1 cellular context compared by ENCODE assay signal in the genomic region with DNA sequence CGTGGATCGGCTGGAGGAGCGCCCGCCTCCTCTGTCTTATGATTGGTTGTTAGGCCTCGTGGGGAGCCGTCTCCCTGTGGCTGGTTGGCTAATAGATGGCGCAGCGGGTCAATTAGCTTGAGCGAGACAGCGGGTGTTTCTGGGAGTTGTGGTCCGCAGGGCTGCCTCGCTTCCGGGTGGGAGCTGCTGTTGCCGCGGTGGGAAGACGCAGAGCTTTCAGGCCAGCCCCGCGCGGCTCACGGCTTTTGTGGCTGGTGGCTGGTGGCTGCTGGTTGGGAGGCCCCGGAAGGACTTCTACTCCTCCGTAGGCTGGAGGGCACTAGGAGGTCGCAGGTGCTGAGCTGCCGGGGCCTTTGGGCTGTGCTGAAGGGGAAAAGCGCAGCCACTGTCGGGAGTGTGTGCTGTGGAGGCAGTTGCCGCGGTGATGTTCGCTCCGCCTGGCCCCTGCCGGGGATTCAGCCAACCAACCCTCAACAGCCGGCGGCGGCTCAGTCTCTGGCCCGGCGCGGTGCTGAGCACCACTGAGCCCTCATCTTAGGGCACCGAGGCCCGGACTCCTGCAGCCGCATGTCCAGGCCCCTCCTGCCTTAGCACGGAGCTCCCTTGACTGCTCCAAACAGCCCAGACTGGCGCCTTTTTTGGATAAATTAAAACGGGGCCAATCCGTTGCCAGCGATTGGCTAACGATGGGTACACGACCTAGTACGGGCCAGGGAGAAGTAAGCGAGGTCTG.
TF ChIP-seq lines count a peak whose summit lies in the region.

No MANE protein-coding gene starts in this region.

TF ChIP-seq in HepG2, 621 proteins besides CTCF, POLR2A, EP300 and RAD21 (continued from another document and continues in another):
- TF ChIP-seq ZNF430 (CRISPR knock-in tag; IDR thresholded peaks at IDR 0.05) (peak; percentile 46; the same call in 1 of the 2 replicates), SATB2 (CRISPR knock-in tag; IDR thresholded peaks at IDR 0.05) (peak; percentile 83; the same call in 1 of the 2 replicates), ATF5 (CRISPR knock-in tag; IDR thresholded peaks at IDR 0.05; ENCODE audit: low read depth) (no peak), ZNF235 (CRISPR knock-in tag; IDR thresholded peaks at IDR 0.05; ENCODE audit: borderline replicate concordance) (peak; percentile 73; the same call in 1 of the 2 replicates), EED (CRISPR knock-in tag; IDR thresholded peaks at IDR 0.05) (0 out of 2 replicates have a peak, but pooled peaks have one; percentile 42), ZNF776 (CRISPR knock-in tag; IDR thresholded peaks at IDR 0.05) (0 out of 2 replicates have a peak, but pooled peaks have one; percentile 33), ZNF317 (CRISPR knock-in tag; IDR thresholded peaks at IDR 0.05) (peak; percentile 74; the same call in 1 of the 2 replicates), NFYB (CRISPR knock-in tag; IDR thresholded peaks at IDR 0.05) (peak; percentile 96), ZFP41 (CRISPR knock-in tag; IDR thresholded peaks at IDR 0.05; ENCODE audit: borderline replicate concordance) (no peak), KDM5B (CRISPR knock-in tag; IDR thresholded peaks at IDR 0.05; ENCODE audit: borderline replicate concordance) (peak; percentile 71; the same call in 1 of the 2 replicates), SP2 (CRISPR knock-in tag; IDR thresholded peaks at IDR 0.05) (peak; percentile 94), GABPA (IDR thresholded peaks at IDR 0.05; ENCODE audit: low read depth, low read length) (peak; percentile 54), GABPA (CRISPR knock-in tag; IDR thresholded peaks at IDR 0.05; ENCODE audit: low read depth) (peak; percentile 86), GABPB1 (CRISPR knock-in tag; IDR thresholded peaks at IDR 0.05) (peak; percentile 89), SUZ12 (IDR thresholded peaks at IDR 0.05; ENCODE audit: low read depth, low read length) (peak; percentile 61), ZNF292 (CRISPR knock-in tag; IDR thresholded peaks at IDR 0.05; ENCODE audit: borderline replicate concordance, low read depth) (peak; percentile 68; the same call in 1 of the 2 replicates), ZNF749 (CRISPR knock-in tag; IDR thresholded peaks at IDR 0.05; ENCODE audit: borderline replicate concordance) (no peak), CREM (IDR thresholded peaks at IDR 0.05) (peak; percentile 87), CREM (CRISPR knock-in tag; IDR thresholded peaks at IDR 0.05) (no peak), HOXD1 (CRISPR knock-in tag; IDR thresholded peaks at IDR 0.05) (0 out of 2 replicates have a peak, but pooled peaks have one; percentile 48), ZNF20 (CRISPR knock-in tag; IDR thresholded peaks at IDR 0.05) (0 out of 2 replicates have a peak, but pooled peaks have one; percentile 72), SIN3A (IDR thresholded peaks at IDR 0.05; ENCODE audit: borderline replicate concordance, low read depth, low read length) (peak; percentile 78; the same call in 1 of the 2 replicates), SCMH1 (CRISPR knock-in tag; IDR thresholded peaks at IDR 0.05; ENCODE audit: borderline replicate concordance) (no peak), PRDM15 (CRISPR knock-in tag; IDR thresholded peaks at IDR 0.05) (peak; percentile 29; the same call in 1 of the 2 replicates), ZNF775 (CRISPR knock-in tag; IDR thresholded peaks at IDR 0.05; ENCODE audit: borderline replicate concordance) (0 out of 2 replicates have a peak, but pooled peaks have one; percentile 7), ZNF543 (CRISPR knock-in tag; IDR thresholded peaks at IDR 0.05) (peak; percentile 60), RNF2 (conservative IDR thresholded peaks at IDR 0.05; ENCODE audit: low read depth) (0 out of 2 replicates have a peak, but pooled peaks have one; percentile 53), NFYC (CRISPR knock-in tag; IDR thresholded peaks at IDR 0.05) (peak; percentile 94), MEIS2 (CRISPR knock-in tag; IDR thresholded peaks at IDR 0.05) (peak; percentile 50; the same call in 1 of the 2 replicates), ZMAT3 (CRISPR knock-in tag; conservative IDR thresholded peaks at IDR 0.05) (0 out of 2 replicates have a peak, but pooled peaks have one; percentile 35), POLR2AphosphoS5 (IDR thresholded peaks at IDR 0.05; ENCODE audit: low read depth, low read length) (peak; percentile 70), MIER3 (CRISPR knock-in tag; IDR thresholded peaks at IDR 0.05; ENCODE audit: borderline replicate concordance) (0 out of 2 replicates have a peak, but pooled peaks have one; percentile 10), KDM5A (IDR thresholded peaks at IDR 0.05; ENCODE audit: borderline replicate concordance, low read length) (peak; percentile 10; the same call in 1 of the 2 replicates), HCFC1 (IDR thresholded peaks at IDR 0.05; ENCODE audit: low read depth, low read length) (peak; percentile 85), HNF1B (CRISPR knock-in tag; IDR thresholded peaks at IDR 0.05) (0 out of 2 replicates have a peak, but pooled peaks have one; percentile 5), ZNF549 (CRISPR knock-in tag; IDR thresholded peaks at IDR 0.05) (no peak), ZNF605 (CRISPR knock-in tag; IDR thresholded peaks at IDR 0.05) (0 out of 2 replicates have a peak, but pooled peaks have one; percentile 71), BHLHE40 (IDR thresholded peaks at IDR 0.05; ENCODE audit: low read length) (peak; percentile 10; the same call in 1 of the 2 replicates), KDM2A (CRISPR knock-in tag; IDR thresholded peaks at IDR 0.05; ENCODE audit: borderline replicate concordance, low read depth) (peak; percentile 34), NR3C1 (CRISPR knock-in tag; IDR thresholded peaks at IDR 0.05) (no peak), HES4 (CRISPR knock-in tag; IDR thresholded peaks at IDR 0.05; ENCODE audit: borderline replicate concordance) (0 out of 2 replicates have a peak, but pooled peaks have one; percentile 31), ZNF768 (CRISPR knock-in tag; IDR thresholded peaks at IDR 0.05) (peak; percentile 15; the same call in 1 of the 2 replicates), POLR2G (IDR thresholded peaks at IDR 0.05; ENCODE audit: low read depth, low read length) (peak; percentile 66; the same call in 1 of the 2 replicates), HDAC1 (CRISPR knock-in tag; IDR thresholded peaks at IDR 0.05) (peak; percentile 21; the same call in 1 of the 2 replicates), TCF12 (IDR thresholded peaks at IDR 0.05) (no peak), TCF12 (CRISPR knock-in tag; IDR thresholded peaks at IDR 0.05) (peak; percentile 75; the same call in 1 of the 2 replicates), ZNF280B (CRISPR knock-in tag; IDR thresholded peaks at IDR 0.05; ENCODE audit: borderline replicate concordance) (0 out of 2 replicates have a peak, but pooled peaks have one; percentile 32), ZNF761 (CRISPR knock-in tag; conservative IDR thresholded peaks at IDR 0.05) (no peak; the same call in 1 of the 2 replicates), STAG1 (CRISPR knock-in tag; IDR thresholded peaks at IDR 0.05) (no peak), NKX3-1 (CRISPR knock-in tag; IDR thresholded peaks at IDR 0.05) (peak; percentile 70; the same call in 1 of the 2 replicates), KLF15 (CRISPR knock-in tag; IDR thresholded peaks at IDR 0.05; ENCODE audit: borderline replicate concordance) (peak; percentile 35; the same call in 1 of the 2 replicates), ZNF468 (CRISPR knock-in tag; IDR thresholded peaks at IDR 0.05) (no peak), AGO2 (optimal IDR thresholded peaks at IDR 0.05; ENCODE audit: low read depth, low read length) (peak; percentile 71), NR2C2 (CRISPR knock-in tag; IDR thresholded peaks at IDR 0.05; ENCODE audit: borderline replicate concordance) (peak; percentile 82), ESRRA (CRISPR knock-in tag; IDR thresholded peaks at IDR 0.05; ENCODE audit: low read depth) (no peak)
- TF ChIP-seq, protein P1, sequence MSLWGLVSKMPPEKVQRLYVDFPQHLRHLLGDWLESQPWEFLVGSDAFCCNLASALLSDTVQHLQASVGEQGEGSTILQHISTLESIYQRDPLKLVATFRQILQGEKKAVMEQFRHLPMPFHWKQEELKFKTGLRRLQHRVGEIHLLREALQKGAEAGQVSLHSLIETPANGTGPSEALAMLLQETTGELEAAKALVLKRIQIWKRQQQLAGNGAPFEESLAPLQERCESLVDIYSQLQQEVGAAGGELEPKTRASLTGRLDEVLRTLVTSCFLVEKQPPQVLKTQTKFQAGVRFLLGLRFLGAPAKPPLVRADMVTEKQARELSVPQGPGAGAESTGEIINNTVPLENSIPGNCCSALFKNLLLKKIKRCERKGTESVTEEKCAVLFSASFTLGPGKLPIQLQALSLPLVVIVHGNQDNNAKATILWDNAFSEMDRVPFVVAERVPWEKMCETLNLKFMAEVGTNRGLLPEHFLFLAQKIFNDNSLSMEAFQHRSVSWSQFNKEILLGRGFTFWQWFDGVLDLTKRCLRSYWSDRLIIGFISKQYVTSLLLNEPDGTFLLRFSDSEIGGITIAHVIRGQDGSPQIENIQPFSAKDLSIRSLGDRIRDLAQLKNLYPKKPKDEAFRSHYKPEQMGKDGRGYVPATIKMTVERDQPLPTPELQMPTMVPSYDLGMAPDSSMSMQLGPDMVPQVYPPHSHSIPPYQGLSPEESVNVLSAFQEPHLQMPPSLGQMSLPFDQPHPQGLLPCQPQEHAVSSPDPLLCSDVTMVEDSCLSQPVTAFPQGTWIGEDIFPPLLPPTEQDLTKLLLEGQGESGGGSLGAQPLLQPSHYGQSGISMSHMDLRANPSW (CRISPR knock-in tag; IDR thresholded peaks at IDR 0.05; ENCODE audit: borderline replicate concordance) = 0 out of 2 replicates have a peak, but pooled peaks have one; percentile 14
- TF ChIP-seq, protein P2, sequence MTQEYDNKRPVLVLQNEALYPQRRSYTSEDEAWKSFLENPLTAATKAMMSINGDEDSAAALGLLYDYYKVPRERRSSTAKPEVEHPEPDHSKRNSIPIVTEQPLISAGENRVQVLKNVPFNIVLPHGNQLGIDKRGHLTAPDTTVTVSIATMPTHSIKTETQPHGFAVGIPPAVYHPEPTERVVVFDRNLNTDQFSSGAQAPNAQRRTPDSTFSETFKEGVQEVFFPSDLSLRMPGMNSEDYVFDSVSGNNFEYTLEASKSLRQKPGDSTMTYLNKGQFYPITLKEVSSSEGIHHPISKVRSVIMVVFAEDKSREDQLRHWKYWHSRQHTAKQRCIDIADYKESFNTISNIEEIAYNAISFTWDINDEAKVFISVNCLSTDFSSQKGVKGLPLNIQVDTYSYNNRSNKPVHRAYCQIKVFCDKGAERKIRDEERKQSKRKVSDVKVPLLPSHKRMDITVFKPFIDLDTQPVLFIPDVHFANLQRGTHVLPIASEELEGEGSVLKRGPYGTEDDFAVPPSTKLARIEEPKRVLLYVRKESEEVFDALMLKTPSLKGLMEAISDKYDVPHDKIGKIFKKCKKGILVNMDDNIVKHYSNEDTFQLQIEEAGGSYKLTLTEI (CRISPR knock-in tag; conservative IDR thresholded peaks at IDR 0.05) = no peak
